1 cellular context compared by ENCODE assay signal in the genomic region with DNA sequence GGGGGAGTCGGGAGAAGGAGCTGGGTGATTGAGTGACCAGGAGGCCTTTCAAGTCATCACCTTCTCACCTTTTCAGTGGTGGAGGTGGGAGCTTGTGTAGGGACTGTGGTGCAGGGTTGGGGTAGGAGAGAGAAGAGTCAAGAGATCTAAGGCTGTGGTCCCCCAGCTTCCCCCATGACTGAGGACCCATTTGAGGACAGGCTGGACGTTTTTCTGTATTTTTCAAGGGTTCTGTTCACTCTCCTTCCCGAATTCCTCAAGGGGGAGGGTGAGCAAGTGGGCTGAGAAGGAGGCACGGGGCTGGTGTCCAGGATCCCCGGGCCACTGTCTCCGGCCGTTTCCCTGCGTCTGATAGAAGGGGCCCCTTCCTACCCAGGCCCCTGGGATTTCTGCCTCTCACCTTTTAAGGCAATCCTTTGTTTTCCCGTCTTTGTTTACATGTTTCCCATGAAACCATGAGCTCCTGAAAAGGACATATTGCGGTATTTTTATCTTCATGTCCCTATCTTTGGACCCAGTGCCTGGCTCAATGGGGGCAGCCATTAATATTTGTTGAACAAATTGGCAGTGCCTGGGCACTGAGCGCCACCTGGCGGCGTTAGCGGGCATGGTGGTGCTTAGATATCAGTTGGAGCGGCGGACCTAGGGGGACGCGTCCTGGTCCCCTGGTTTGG.
TF ChIP-seq lines count a peak whose summit lies in the region.

No MANE protein-coding gene starts in this region.

TF ChIP-seq in A549, 52 proteins besides CTCF, POLR2A, EP300 and RAD21 (continued from another document):
- TF ChIP-seq, protein P1, sequence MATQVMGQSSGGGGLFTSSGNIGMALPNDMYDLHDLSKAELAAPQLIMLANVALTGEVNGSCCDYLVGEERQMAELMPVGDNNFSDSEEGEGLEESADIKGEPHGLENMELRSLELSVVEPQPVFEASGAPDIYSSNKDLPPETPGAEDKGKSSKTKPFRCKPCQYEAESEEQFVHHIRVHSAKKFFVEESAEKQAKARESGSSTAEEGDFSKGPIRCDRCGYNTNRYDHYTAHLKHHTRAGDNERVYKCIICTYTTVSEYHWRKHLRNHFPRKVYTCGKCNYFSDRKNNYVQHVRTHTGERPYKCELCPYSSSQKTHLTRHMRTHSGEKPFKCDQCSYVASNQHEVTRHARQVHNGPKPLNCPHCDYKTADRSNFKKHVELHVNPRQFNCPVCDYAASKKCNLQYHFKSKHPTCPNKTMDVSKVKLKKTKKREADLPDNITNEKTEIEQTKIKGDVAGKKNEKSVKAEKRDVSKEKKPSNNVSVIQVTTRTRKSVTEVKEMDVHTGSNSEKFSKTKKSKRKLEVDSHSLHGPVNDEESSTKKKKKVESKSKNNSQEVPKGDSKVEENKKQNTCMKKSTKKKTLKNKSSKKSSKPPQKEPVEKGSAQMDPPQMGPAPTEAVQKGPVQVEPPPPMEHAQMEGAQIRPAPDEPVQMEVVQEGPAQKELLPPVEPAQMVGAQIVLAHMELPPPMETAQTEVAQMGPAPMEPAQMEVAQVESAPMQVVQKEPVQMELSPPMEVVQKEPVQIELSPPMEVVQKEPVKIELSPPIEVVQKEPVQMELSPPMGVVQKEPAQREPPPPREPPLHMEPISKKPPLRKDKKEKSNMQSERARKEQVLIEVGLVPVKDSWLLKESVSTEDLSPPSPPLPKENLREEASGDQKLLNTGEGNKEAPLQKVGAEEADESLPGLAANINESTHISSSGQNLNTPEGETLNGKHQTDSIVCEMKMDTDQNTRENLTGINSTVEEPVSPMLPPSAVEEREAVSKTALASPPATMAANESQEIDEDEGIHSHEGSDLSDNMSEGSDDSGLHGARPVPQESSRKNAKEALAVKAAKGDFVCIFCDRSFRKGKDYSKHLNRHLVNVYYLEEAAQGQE (IDR thresholded peaks at IDR 0.05): no peak
- 0 out of 2 replicates have a peak, but pooled peaks have one; percentile 47 for TF ChIP-seq MAZ (IDR thresholded peaks at IDR 0.05; ENCODE audit: borderline replicate concordance, low read depth, low read length)
- TF ChIP-seq CHD4 (IDR thresholded peaks at IDR 0.05; ENCODE audit: borderline replicate concordance): 0 out of 2 replicates have a peak, but pooled peaks have one; percentile 21
- no peak for TF ChIP-seq NR3C1 (IDR thresholded peaks at IDR 0.05)
- TF ChIP-seq, protein P2, sequence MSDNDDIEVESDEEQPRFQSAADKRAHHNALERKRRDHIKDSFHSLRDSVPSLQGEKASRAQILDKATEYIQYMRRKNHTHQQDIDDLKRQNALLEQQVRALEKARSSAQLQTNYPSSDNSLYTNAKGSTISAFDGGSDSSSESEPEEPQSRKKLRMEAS (IDR thresholded peaks at IDR 0.05): 0 out of 2 replicates have a peak, but pooled peaks have one; percentile 20
